ENCODE assay signal across 8 cellular contexts in genomic region chr6:56370591-56371198, GRCh38.
DNase-seq lines count a peak whose midpoint lies in the region; ATAC-seq and TF ChIP-seq lines count a peak whose summit lies in the region.

No MANE protein-coding gene starts in this region.

- peak overlapping the region; percentile 76 for H3K27ac ChIP-seq in VCaP
- H3K27ac ChIP-seq in right atrium auricular region = peak overlapping the region; percentile 71 to 82
- H3K27ac ChIP-seq in stomach smooth muscle (ENCODE audit: low read length) = peak overlapping the region; percentile 90

- no peaks in the 10 kb centered on the region for H3K9me3 ChIP-seq in right atrium auricular region
- no peaks in the 10 kb centered on the region for H3K9me3 ChIP-seq in stomach smooth muscle (ENCODE audit: control insufficient read depth in 2 of 2, low read length in 2 of 2)

- H3K4me3 ChIP-seq in GM12864 (ENCODE audit: low read depth, low read length) (no peak overlapping the region), right atrium auricular region (no peak overlapping the region), stomach smooth muscle (ENCODE audit: low read length in 2 of 2) (peak overlapping the region; percentile 36 to 58)

- no peaks in the 10 kb centered on the region for H3K27me3 Mint-ChIP-seq in activated naive CD4-positive, alpha-beta T cell treated with anti-CD3 and anti-CD28 coated beads, Interleukin-2, amount 10 ng/mL, durations not matched to agents 7 days and 5 days

- H3K36me3 Mint-ChIP-seq in activated naive CD4-positive, alpha-beta T cell treated with anti-CD3 and anti-CD28 coated beads, Interleukin-2, amount 10 ng/mL, durations not matched to agents 7 days and 5 days = no peaks in the 10 kb centered on the region

- CTCF ChIA-PET in activated naive CD4-positive, alpha-beta T cell treated with anti-CD3 and anti-CD28 coated beads, Interleukin-2, amount 10 ng/mL, durations not matched to agents 7 days and 5 days (lab: Charles Lee) = interaction anchor here (1.2 to 1.5 kb wide), 3 partner anchors 7 to 224 kb away, joined by 3 to 4 read pairs (median 3); no protein-coding TSS in a partner anchor

- H3K27ac Mint-ChIP-seq in activated naive CD4-positive, alpha-beta T cell treated with anti-CD3 and anti-CD28 coated beads, Interleukin-2, amount 10 ng/mL, durations not matched to agents 7 days and 5 days = no peak overlapping the region

- H3K4me1 ChIP-seq in right atrium auricular region (peaks cover 0 to 58% of the 10 kb centered on the region in 2 donors), stomach smooth muscle (ENCODE audit: control insufficient read depth, insufficient read depth, low read length) (peaks cover 44% of the 10 kb centered on the region)

- peak; percentile 89 for ATAC-seq in HG02840 (IDR thresholded peaks at IDR 0.05; ENCODE audit: low FRiP score, unreplicated experiment)

- DNase-seq in GM12864 (ENCODE audit: low read depth) (peak; percentile 41), NCI-H146 (lab: John Stamatoyannopoulos, UW) (peak; percentile 85), right atrium auricular region (ENCODE audit: low spot score) (peak; percentile 74), T-helper 2 cell (no peak)
- DNase-seq in activated naive CD4-positive, alpha-beta T cell treated with anti-CD3 and anti-CD28 coated beads, Interleukin-2, amount 10 ng/mL, durations not matched to agents 7 days and 5 days = no peak

- TF ChIP-seq CTCF in GM12864 (IDR thresholded peaks at IDR 0.05; ENCODE audit: low read depth, low read length, missing control alignments) = no peak
- TF ChIP-seq CTCF in VCaP (conservative IDR thresholded peaks at IDR 0.05) = no peak
- no peak for TF ChIP-seq CTCF in right atrium auricular region (IDR thresholded peaks at IDR 0.05)

- H3K9ac ChIP-seq in stomach smooth muscle (ENCODE audit: low read length in 2 of 2) = peak overlapping the region; percentile 38 to 73

- no peaks in the 10 kb centered on the region for H3K27me3 ChIP-seq in right atrium auricular region
- no peaks in the 10 kb centered on the region for H3K27me3 ChIP-seq in stomach smooth muscle (ENCODE audit: control insufficient read depth in 1 of 2, insufficient read depth in 2 of 2, low read length in 2 of 2)

- no peak overlapping the region for H3K4me3 Mint-ChIP-seq in activated naive CD4-positive, alpha-beta T cell treated with anti-CD3 and anti-CD28 coated beads, Interleukin-2, amount 10 ng/mL, durations not matched to agents 7 days and 5 days

- no peaks in the 10 kb centered on the region for H3K9me3 Mint-ChIP-seq in activated naive CD4-positive, alpha-beta T cell treated with anti-CD3 and anti-CD28 coated beads, Interleukin-2, amount 10 ng/mL, durations not matched to agents 7 days and 5 days

- H3K36me3 ChIP-seq in right atrium auricular region = no peaks in the 10 kb centered on the region
- H3K36me3 ChIP-seq in stomach smooth muscle (ENCODE audit: control insufficient read depth in 2 of 2, insufficient read depth in 2 of 2, low read length in 2 of 2) = no peaks in the 10 kb centered on the region

- no peaks in the 10 kb centered on the region for H3K4me1 Mint-ChIP-seq in activated naive CD4-positive, alpha-beta T cell treated with anti-CD3 and anti-CD28 coated beads, Interleukin-2, amount 10 ng/mL, durations not matched to agents 7 days and 5 days

Comparison
In these comparisons a context has a peak if more than half of its experiments do, and no peak if none do; other contexts are left out.
1. DNase-seq: peak in GM12864 (single experiment), NCI-H146 (single experiment) and right atrium auricular region (single experiment); none in T-helper 2 cell (0 of 5) and activated naive CD4-positive, alpha-beta T cell treated with anti-CD3 and anti-CD28 coated beads, Interleukin-2, amount 10 ng/mL, durations not matched to agents 7 days and 5 days (single experiment).
2. H3K4me3 ChIP-seq: peak in stomach smooth muscle (2 of 2); none in GM12864 (single experiment) and right atrium auricular region (0 of 2).
3. Peak in every context shown above with its lines, with median percentiles within 50 percentile points of each other: H3K27ac ChIP-seq.